8 cellular contexts compared by ENCODE assay signal in genomic region chr5:139543423-139543991, GRCh38. TPM values are rescaled to one million over a fixed set of nuclear protein-coding genes. Genes with fewer than 3 reads are reported as not detected.
A peak's percentile ranks its signal among the peaks of the same experiment; 100 is the strongest.
DNase-seq lines count a peak whose midpoint lies in the region; ATAC-seq and TF ChIP-seq lines count a peak whose summit lies in the region.

No MANE protein-coding gene starts in this region.

- ATAC-seq in GM19324 (IDR thresholded peaks at IDR 0.05; ENCODE audit: low FRiP score, unreplicated experiment) (peak; percentile 92), HG03378 (IDR thresholded peaks at IDR 0.05; ENCODE audit: unreplicated experiment) (peak; percentile 60)
- ATAC-seq in stimulated activated memory B cell treated with anti-CD40 and anti-IgM and Interleukin-4, amounts not matched to agents 10 μg/mL and 1 μg/mL and 100 μg/mL, for 72 hours = peak; percentile 98

- H3K4me1 Mint-ChIP-seq in stimulated activated memory B cell treated with anti-CD40 and anti-IgM and Interleukin-4, amounts not matched to agents 10 μg/mL and 1 μg/mL and 100 μg/mL, for 72 hours = peaks cover 10% of the 10 kb centered on the region

- intact Hi-C loops in dorsolateral prefrontal cortex (cut with DNase I) = no loop called here

- H3K36me3 Mint-ChIP-seq in stimulated activated memory B cell treated with anti-CD40 and anti-IgM and Interleukin-4, amounts not matched to agents 10 μg/mL and 1 μg/mL and 100 μg/mL, for 72 hours = no peaks in the 10 kb centered on the region

- H3K27ac ChIP-seq in dorsolateral prefrontal cortex = peak overlapping the region in 25 of 59 donors; percentile 5 to 71 (median 42)

- H3K9me3 Mint-ChIP-seq in stimulated activated memory B cell treated with anti-CD40 and anti-IgM and Interleukin-4, amounts not matched to agents 10 μg/mL and 1 μg/mL and 100 μg/mL, for 72 hours = no peaks in the 10 kb centered on the region

- H3K4me3 ChIP-seq in dorsolateral prefrontal cortex = peak overlapping the region in 57 of 59 donors; percentile 13 to 64 (median 44)

- DNase-seq in Ammon's horn (ENCODE audit: low spot score) = peak; percentile 81
- DNase-seq in activated CD4-positive, CD25-positive, alpha-beta regulatory T cell treated with anti-CD3 and anti-CD28 coated beads, Interleukin-2, amount 50 U/mL, for 72 hours = peak; percentile 55
- peak in 9 of 10 donors; percentile 34 to 78 (median 51) for DNase-seq in dorsolateral prefrontal cortex
- peak; percentile 66 to 77 for DNase-seq in lung microvascular endothelial cell (ENCODE audit: low read depth in 2 of 2)
- DNase-seq in NCI-H2171 (lab: John Stamatoyannopoulos, UW) = no peak

- H3K27me3 ChIP-seq in dorsolateral prefrontal cortex = no peaks in the 10 kb centered on the region

- peak in 51 of 56 donors; percentile 17 to 67 (median 42) for TF ChIP-seq CTCF in dorsolateral prefrontal cortex (IDR thresholded peaks at IDR 0.05 in 54 of 56, conservative IDR thresholded peaks at IDR 0.05 in 2 of 56; ENCODE audit: low read depth in 1 of 56, partially characterized antibody in 56 of 56)

- H3K4me3 Mint-ChIP-seq in stimulated activated memory B cell treated with anti-CD40 and anti-IgM and Interleukin-4, amounts not matched to agents 10 μg/mL and 1 μg/mL and 100 μg/mL, for 72 hours = peak overlapping the region; percentile 65

- H3K27ac Mint-ChIP-seq in stimulated activated memory B cell treated with anti-CD40 and anti-IgM and Interleukin-4, amounts not matched to agents 10 μg/mL and 1 μg/mL and 100 μg/mL, for 72 hours = peak overlapping the region; percentile 75

- no peaks in the 10 kb centered on the region for H3K27me3 Mint-ChIP-seq in stimulated activated memory B cell treated with anti-CD40 and anti-IgM and Interleukin-4, amounts not matched to agents 10 μg/mL and 1 μg/mL and 100 μg/mL, for 72 hours

RNA-seq across cellular contexts. Expression of gene UBE2D2, which starts 17.6 kb away (rescaled TPM):
- total RNA-seq in dorsolateral prefrontal cortex (100 to 1,000 TPM in 108 of 120 experiments, 10 to 100 TPM in 12; 71.6 to 161 (median 119) TPM), lung microvascular endothelial cell (56.0 and 58.7 TPM in 2 replicates)
